Comparison of ENCODE assay signal across 13 cellular contexts in genomic region chr11:126336646-126337045, GRCh38. TPM values are rescaled to one million over a fixed set of nuclear protein-coding genes. Genes with fewer than 3 reads are reported as not detected.
A peak's percentile ranks its signal among the peaks of the same experiment; 100 is the strongest.
DNase-seq lines count a peak whose midpoint lies in the region; ATAC-seq, FAIRE-seq and TF ChIP-seq lines count a peak whose summit lies in the region.
"Had no signal": no experiment of that assay in that cellular context is flagged by ENCODE, and none has a peak within 500 bp of the region (broad histone marks: within the 10 kb centered on the region; RNA-seq: fewer than 3 reads in every experiment).

No MANE protein-coding gene starts in this region.

- peak; percentile 48 for TF ChIP-seq POLR2A in endothelial cell of umbilical vein (IDR thresholded peaks at IDR 0.05; ENCODE audit: low read depth, low read length)

- intact Hi-C loops in activated CD4-positive, alpha-beta T cell treated with anti-CD3 and anti-CD28 coated beads for 36 hours (cut with DNase I, micrococcal nuclease) = no loop called here
- intact Hi-C loops in endothelial cell of umbilical vein (cut with micrococcal nuclease) = loop anchor here (1.0 kb wide), 3 partner anchors 10 to 26 kb away; partner anchors contain the start of gene ST3GAL4

- H3K9me3 ChIP-seq in endothelial cell of umbilical vein (replicated peaks; ENCODE audit: control insufficient read depth, insufficient read depth, low read length) = no peaks in the 10 kb centered on the region
- H3K9me3 ChIP-seq: A549 had no signal

- FAIRE-seq in endothelial cell of umbilical vein (lab: Jason Lieb, UNC) = peak; percentile 94
- FAIRE-seq: A549 had no signal

- no peak overlapping the region for H3K4me3 Mint-ChIP-seq in activated CD4-positive, alpha-beta T cell treated with anti-CD3 and anti-CD28 coated beads for 36 hours

- no peak overlapping the region for H3K4me3 ChIP-seq in endothelial cell of umbilical vein (replicated peaks in 1 of 3; ENCODE audit: insufficient read depth in 1 of 3, low read depth in 1 of 3, low read length in 3 of 3)
- H3K4me3 ChIP-seq: A549 had no signal

- no peaks in the 10 kb centered on the region for H3K27me3 ChIP-seq in endothelial cell of umbilical vein (ENCODE audit: control insufficient read depth in 2 of 2, insufficient read depth in 2 of 2, low read length in 2 of 2)

- no peak for ATAC-seq in activated CD4-positive, alpha-beta T cell treated with anti-CD3 and anti-CD28 coated beads for 36 hours
- ATAC-seq: A549 had no signal

- peak overlapping the region; percentile 95 for H3K27ac ChIP-seq in endothelial cell of umbilical vein (ENCODE audit: insufficient read depth, low read depth, low read length)
- H3K27ac ChIP-seq: A549 had no signal

- dilution Hi-C loops in endothelial cell of umbilical vein (cut with MboI; ENCODE audit: extremely low pct_ligation_motif_present, low sequenced_read_pairs) = no loop called here

- no TSS peak for BruUV-seq in endothelial cell of umbilical vein (replicated peaks; lab: Mats Ljungman, UMichigan)

- CTCF ChIA-PET in activated CD4-positive, alpha-beta T cell treated with anti-CD3 and anti-CD28 coated beads for 36 hours (lab: Charles Lee) = no interaction called here
- CTCF ChIA-PET in endothelial cell of umbilical vein (lab: Charles Lee) = interaction anchor here (0.5 to 3.6 kb wide), 5 partner anchors 19 to 144 kb away, joined by 3 to 14 read pairs (median 4); partner anchors contain the start of gene ST3GAL4

- H3K27ac Mint-ChIP-seq in activated CD4-positive, alpha-beta T cell treated with anti-CD3 and anti-CD28 coated beads for 36 hours = peak overlapping the region; percentile 77

- peak overlapping the region; percentile 3 for H2AFZ ChIP-seq in endothelial cell of umbilical vein (ENCODE audit: low read depth, low read length)

- no peaks in the 10 kb centered on the region for H3K9me1 ChIP-seq in endothelial cell of umbilical vein (replicated peaks; ENCODE audit: control insufficient read depth, extremely low read depth, insufficient read depth, low read length)

- TF ChIP-seq CTCF in endothelial cell of umbilical vein (IDR thresholded peaks at IDR 0.05; ENCODE audit: extremely low read depth in 1 of 2, insufficient read depth in 1 of 2, low read depth in 1 of 2, low read length in 2 of 2) = no peak

- H3K36me3 ChIP-seq in endothelial cell of umbilical vein (ENCODE audit: control insufficient read depth in 2 of 2, extremely low read depth in 1 of 2, insufficient read depth in 2 of 2, low read length in 2 of 2) = no peaks in the 10 kb centered on the region

- no peaks in the 10 kb centered on the region for H3K9me3 Mint-ChIP-seq in activated CD4-positive, alpha-beta T cell treated with anti-CD3 and anti-CD28 coated beads for 36 hours (ENCODE audit: low read depth)

- no peak for DNase-seq in activated CD4-positive, alpha-beta T cell treated with anti-CD3 and anti-CD28 coated beads for 36 hours
- DNase-seq in activated CD4-positive, alpha-beta T cell treated with anti-CD3 and anti-CD28 coated beads, Interleukin-2, amount 50 U/mL, for 48 hours = no peak
- DNase-seq in NCI-H69 (lab: John Stamatoyannopoulos, UW) (peak; percentile 25), endothelial cell of umbilical vein (ENCODE audit: low read depth, low spot score) (peak; percentile 63), pulmonary artery endothelial cell (ENCODE audit: low read depth, low spot score) (peak; percentile 56), medulla oblongata (ENCODE audit: extremely low spot score) (no peak), HuH-7.5 (ENCODE audit: low spot score) (no peak), cerebellar cortex (ENCODE audit: low spot score) (no peak)
- DNase-seq: amniotic stem cell; NCI-H510A treated with DMSO at 0.1 percent for 48 hours; stimulated activated CD4-positive, alpha-beta T cell treated with anti-CD3 and anti-CD28 coated beads, Interleukin-12 subunit alpha, Interleukin-12 subunit beta, amount 100 ng/mL, for 4 hours; stimulated activated CD8-positive, alpha-beta memory T cell treated with anti-CD3 and anti-CD28 coated beads, Interleukin-4, amount 100 ng/mL, for 48 hours had no signal

- H3K4me1 Mint-ChIP-seq in activated CD4-positive, alpha-beta T cell treated with anti-CD3 and anti-CD28 coated beads for 36 hours = peaks cover 12% of the 10 kb centered on the region

- peak overlapping the region; percentile 14 for H3K4me2 ChIP-seq in endothelial cell of umbilical vein (ENCODE audit: insufficient read depth, low read length)
- H3K4me2 ChIP-seq: A549 had no signal

- peaks cover 28% of the 10 kb centered on the region for H3K36me3 Mint-ChIP-seq in activated CD4-positive, alpha-beta T cell treated with anti-CD3 and anti-CD28 coated beads for 36 hours (ENCODE audit: low read depth)

- H3K27me3 Mint-ChIP-seq in activated CD4-positive, alpha-beta T cell treated with anti-CD3 and anti-CD28 coated beads for 36 hours = no peaks in the 10 kb centered on the region

- POLR2A ChIA-PET in activated CD4-positive, alpha-beta T cell treated with anti-CD3 and anti-CD28 coated beads for 36 hours (lab: Charles Lee) = no interaction called here
- POLR2A ChIA-PET in endothelial cell of umbilical vein (lab: Charles Lee) = interaction anchor here (1.0 kb wide), 1 partner anchor 17 kb away, joined by 3 read pairs; no protein-coding TSS in a partner anchor

- H4K20me1 ChIP-seq in endothelial cell of umbilical vein (replicated peaks; ENCODE audit: control insufficient read depth, extremely low read depth, insufficient read depth, low read length) = no peaks in the 10 kb centered on the region

- H3K9ac ChIP-seq in endothelial cell of umbilical vein (replicated peaks; ENCODE audit: extremely low read depth, insufficient read depth, low read length) = peak overlapping the region; percentile 87

- no peaks in the 10 kb centered on the region for H3K79me2 ChIP-seq in endothelial cell of umbilical vein (ENCODE audit: control insufficient read depth, insufficient read depth, low read length)

- H3K4me1 ChIP-seq in endothelial cell of umbilical vein (ENCODE audit: control insufficient read depth, extremely low read depth, insufficient read depth, low read length) = peaks cover 49% of the 10 kb centered on the region

TF ChIP-seq in endothelial cell of umbilical vein, 7 proteins besides CTCF, POLR2A, EP300 and RAD21:
- TF ChIP-seq FOS (IDR thresholded peaks at IDR 0.05; ENCODE audit: borderline replicate concordance, insufficient read depth, low read length) (no peak), POLR2AphosphoS5 (IDR thresholded peaks at IDR 0.05; ENCODE audit: insufficient read depth, low read depth, low read length) (peak; percentile 81)

RNA-seq across cellular contexts. Expression of gene ST3GAL4, which starts 18.8 kb away (rescaled TPM):
- 1 to 10 TPM; 7.5 to 9.1 TPM for total RNA-seq in activated CD4-positive, alpha-beta T cell treated with anti-CD3 and anti-CD28 coated beads for 36 hours
- total RNA-seq in endothelial cell of umbilical vein (17.7 and 21.1 TPM in 2 replicates), pulmonary artery endothelial cell (28.2 and 45.3 TPM in 2 replicates)
- 19.4 and 20.8 TPM in 2 replicates for polyA plus RNA-seq in endothelial cell of umbilical vein
- polyA plus RNA-seq in endothelial cell of umbilical vein (2011; cell fraction: cytosol; rRNA removed) = 22.6 and 25.1 TPM in 2 replicates
- 18.4 and 19.5 TPM in 2 replicates for polyA plus RNA-seq in endothelial cell of umbilical vein (2011; cell fraction: nucleus; rRNA removed)
- 14.4 and 15.3 TPM in 2 replicates for polyA plus RNA-seq in endothelial cell of umbilical vein (2012)
- 15.2 and 21.4 TPM in 2 replicates for polyA minus RNA-seq in endothelial cell of umbilical vein
- polyA minus RNA-seq in endothelial cell of umbilical vein (2011; cell fraction: cytosol; rRNA and poly(A)+ RNA removed) = 28.7 TPM
- 8.4 and 8.9 TPM in 2 replicates for polyA minus RNA-seq in endothelial cell of umbilical vein (2011; cell fraction: nucleus; rRNA and poly(A)+ RNA removed)

RNA-seq across cellular contexts. Expression of gene DCPS, which starts 32.8 kb away (rescaled TPM):
- 10 to 100 TPM; 29.7 to 39.3 TPM for total RNA-seq in activated CD4-positive, alpha-beta T cell treated with anti-CD3 and anti-CD28 coated beads for 36 hours
- 19.6 and 21.8 TPM in 2 replicates for total RNA-seq in endothelial cell of umbilical vein
- 34.2 and 36.0 TPM in 2 replicates for polyA plus RNA-seq in endothelial cell of umbilical vein
- 30.7 and 37.0 TPM in 2 replicates for polyA plus RNA-seq in endothelial cell of umbilical vein (2011; cell fraction: cytosol; rRNA removed)
- 13.5 and 15.9 TPM in 2 replicates for polyA plus RNA-seq in endothelial cell of umbilical vein (2011; cell fraction: nucleus; rRNA removed)
- polyA plus RNA-seq in endothelial cell of umbilical vein (2012) = 20.9 and 24.0 TPM in 2 replicates
- 14.7 and 15.8 TPM in 2 replicates for polyA minus RNA-seq in endothelial cell of umbilical vein
- 28.3 TPM for polyA minus RNA-seq in endothelial cell of umbilical vein (2011; cell fraction: cytosol; rRNA and poly(A)+ RNA removed)
- polyA minus RNA-seq in endothelial cell of umbilical vein (2011; cell fraction: nucleus; rRNA and poly(A)+ RNA removed) = 4.0 and 4.2 TPM in 2 replicates
- 13.6 and 15.2 TPM in 2 replicates for total RNA-seq in pulmonary artery endothelial cell

RNA-seq across cellular contexts. Expression of gene TIRAP, which starts 53.8 kb away (rescaled TPM):
- 1 to 10 TPM; 5.3 to 7.5 TPM for total RNA-seq in activated CD4-positive, alpha-beta T cell treated with anti-CD3 and anti-CD28 coated beads for 36 hours
- 8.7 and 11.0 TPM in 2 replicates for total RNA-seq in endothelial cell of umbilical vein
- polyA plus RNA-seq in endothelial cell of umbilical vein = 9.3 and 9.6 TPM in 2 replicates
- polyA plus RNA-seq in endothelial cell of umbilical vein (2011; cell fraction: cytosol; rRNA removed) = 6.6 and 7.1 TPM in 2 replicates
- 7.1 TPM in 2 replicates for polyA plus RNA-seq in endothelial cell of umbilical vein (2011; cell fraction: nucleus; rRNA removed)
- polyA plus RNA-seq in endothelial cell of umbilical vein (2012) = 4.5 and 5.3 TPM in 2 replicates
- polyA minus RNA-seq in endothelial cell of umbilical vein = 7.7 and 10.6 TPM in 2 replicates
- polyA minus RNA-seq in endothelial cell of umbilical vein (2011; cell fraction: cytosol; rRNA and poly(A)+ RNA removed) = 5.8 TPM
- polyA minus RNA-seq in endothelial cell of umbilical vein (2011; cell fraction: nucleus; rRNA and poly(A)+ RNA removed) = 4.5 and 4.6 TPM in 2 replicates
- 2.4 and 3.2 TPM in 2 replicates for total RNA-seq in pulmonary artery endothelial cell

Comparison
In these comparisons a context has a peak if more than half of its experiments do, and no peak if none do; other contexts are left out.
1. DNase-seq: peak in NCI-H69 (single experiment), endothelial cell of umbilical vein (single experiment) and pulmonary artery endothelial cell (single experiment); none in activated CD4-positive, alpha-beta T cell treated with anti-CD3 and anti-CD28 coated beads for 36 hours (single experiment), activated CD4-positive, alpha-beta T cell treated with anti-CD3 and anti-CD28 coated beads, Interleukin-2, amount 50 U/mL, for 48 hours (0 of 2), medulla oblongata (single experiment), HuH-7.5 (single experiment) and cerebellar cortex (single experiment).